In genomic region chr7:25122373-25122772, GRCh38 we compare ENCODE assay signal across 13 cellular contexts. TPM values are rescaled to one million over a fixed set of nuclear protein-coding genes. Genes with fewer than 3 reads are reported as not detected.
DNase-seq lines count a peak whose midpoint lies in the region; ATAC-seq and TF ChIP-seq lines count a peak whose summit lies in the region.
"Had no signal": no experiment of that assay in that cellular context is flagged by ENCODE, and none has a peak within 500 bp of the region (broad histone marks: within the 10 kb centered on the region; RNA-seq: fewer than 3 reads in every experiment).

No MANE protein-coding gene starts in this region.

- no peaks in the 10 kb centered on the region for H3K9me3 Mint-ChIP-seq in activated T-helper 1 cell treated with anti-CD3 and anti-CD28 coated beads, Interleukin-12 subunit alpha, Interleukin-12 subunit beta, Interleukin-2, Interleukin-4 antibody, amounts not matched to agents 30 ng/mL and 10 ng/mL and 1 ng/mL, durations not matched to agents 14 hours and 24 hours and 36 hours

- H3K27me3 ChIP-seq in prostate gland (replicated peaks; ENCODE audit: insufficient read depth), result no peaks in the 10 kb centered on the region
- H3K27me3 ChIP-seq: BLaER1, stomach had no signal

- H3K4me1 ChIP-seq in prostate gland (replicated peaks), result no peaks in the 10 kb centered on the region

- no peaks in the 10 kb centered on the region for H3K36me3 ChIP-seq in prostate gland

- H3K27ac ChIP-seq in prostate gland, result no peak overlapping the region
- H3K27ac ChIP-seq: BLaER1, stomach had no signal

- H3K4me3 ChIP-seq in AG04449 (ENCODE audit: low read depth, low read length), result no peak overlapping the region
- no peak overlapping the region for H3K4me3 ChIP-seq in foreskin fibroblast (ENCODE audit: low read depth in 1 of 2, low read length in 2 of 2)
- no peak overlapping the region for H3K4me3 ChIP-seq in prostate gland
- H3K4me3 ChIP-seq: BLaER1, stomach had no signal

- no peak for TF ChIP-seq POLR2A in prostate gland (IDR thresholded peaks at IDR 0.05)

- H3K27me3 Mint-ChIP-seq in activated T-helper 1 cell treated with anti-CD3 and anti-CD28 coated beads, Interleukin-12 subunit alpha, Interleukin-12 subunit beta, Interleukin-2, Interleukin-4 antibody, amounts not matched to agents 30 ng/mL and 10 ng/mL and 1 ng/mL, durations not matched to agents 14 hours and 24 hours and 36 hours (ENCODE audit: insufficient read depth), result no peaks in the 10 kb centered on the region

- DNase-seq in AG04449 (ENCODE audit: low read depth, low spot score), result peak; percentile 61
- DNase-seq in GM03348 (ENCODE audit: low spot score), result peak; percentile 35
- no peak for DNase-seq in activated T-helper 1 cell treated with anti-CD3 and anti-CD28 coated beads, Interleukin-12 subunit alpha, Interleukin-12 subunit beta, Interleukin-2, Interleukin-4 antibody, amounts not matched to agents 30 ng/mL and 10 ng/mL and 1 ng/mL, durations not matched to agents 14 hours and 24 hours and 36 hours (ENCODE audit: low spot score)
- DNase-seq in foreskin fibroblast, result peak; percentile 34 to 54
- DNase-seq in prostate gland (ENCODE audit: low spot score), result no peak
- DNase-seq in NCI-H187 (lab: John Stamatoyannopoulos, UW), result no peak
- DNase-seq in stimulated activated CD4-positive, alpha-beta T cell treated with anti-CD3 and anti-CD28 coated beads, Interleukin-12 subunit alpha, Interleukin-12 subunit beta, amount 100 ng/mL, for 4 hours, result no peak
- DNase-seq in left colon, result no peak
- DNase-seq: GDM1; NCI-H2029; stimulated activated CD4-positive, alpha-beta T cell treated with anti-CD3 and anti-CD28 coated beads, Interleukin-4, amount 100 ng/mL, for 24 hours; stomach had no signal

- H3K4me1 Mint-ChIP-seq in activated T-helper 1 cell treated with anti-CD3 and anti-CD28 coated beads, Interleukin-12 subunit alpha, Interleukin-12 subunit beta, Interleukin-2, Interleukin-4 antibody, amounts not matched to agents 30 ng/mL and 10 ng/mL and 1 ng/mL, durations not matched to agents 14 hours and 24 hours and 36 hours (ENCODE audit: low read depth), result peaks cover 39% of the 10 kb centered on the region

- no peaks in the 10 kb centered on the region for H3K9me3 ChIP-seq in prostate gland
- H3K9me3 ChIP-seq: BLaER1, stomach had no signal

- intact Hi-C loops in activated T-helper 1 cell treated with anti-CD3 and anti-CD28 coated beads, Interleukin-12 subunit alpha, Interleukin-12 subunit beta, Interleukin-2, Interleukin-4 antibody, amounts not matched to agents 30 ng/mL and 10 ng/mL and 1 ng/mL, durations not matched to agents 14 hours and 24 hours and 36 hours (cut with micrococcal nuclease), result loop anchor here (10.0 kb wide), 1 partner anchor 1588 kb away; the partner anchor contains the start of gene TRA2A
- intact Hi-C loops in prostate gland (cut with DNase I), result no loop called here
- intact Hi-C loops in left colon (cut with DNase I, micrococcal nuclease), result no loop called here

- POLR2A ChIA-PET in AG04449 (lab: Yijun Ruan, JAX), result no interaction called here

- ATAC-seq in left colon, result no peak

- no peak overlapping the region for H3K27ac Mint-ChIP-seq in activated T-helper 1 cell treated with anti-CD3 and anti-CD28 coated beads, Interleukin-12 subunit alpha, Interleukin-12 subunit beta, Interleukin-2, Interleukin-4 antibody, amounts not matched to agents 30 ng/mL and 10 ng/mL and 1 ng/mL, durations not matched to agents 14 hours and 24 hours and 36 hours

- peak overlapping the region; percentile 7 for H3K4me3 Mint-ChIP-seq in activated T-helper 1 cell treated with anti-CD3 and anti-CD28 coated beads, Interleukin-12 subunit alpha, Interleukin-12 subunit beta, Interleukin-2, Interleukin-4 antibody, amounts not matched to agents 30 ng/mL and 10 ng/mL and 1 ng/mL, durations not matched to agents 14 hours and 24 hours and 36 hours

- H3K36me3 Mint-ChIP-seq in activated T-helper 1 cell treated with anti-CD3 and anti-CD28 coated beads, Interleukin-12 subunit alpha, Interleukin-12 subunit beta, Interleukin-2, Interleukin-4 antibody, amounts not matched to agents 30 ng/mL and 10 ng/mL and 1 ng/mL, durations not matched to agents 14 hours and 24 hours and 36 hours (ENCODE audit: low read depth), result peaks cover 41% of the 10 kb centered on the region

- CTCF ChIA-PET in AG04449 (lab: Yijun Ruan, JAX), result interaction anchor here (2.0 kb wide), 1 partner anchor 24 kb away, joined by 11 read pairs; no protein-coding TSS in a partner anchor

- TF ChIP-seq CTCF in AG04449 (IDR thresholded peaks at IDR 0.05; ENCODE audit: insufficient read depth, low read length, missing control alignments) (no peak), foreskin fibroblast (IDR thresholded peaks at IDR 0.05; ENCODE audit: low read depth, low read length) (no peak), prostate gland (IDR thresholded peaks at IDR 0.05) (no peak)

RNA-seq across cellular contexts. Expression of gene CYCS, which starts 2.7 kb away (rescaled TPM):
- 280 TPM in 2 replicates for total RNA-seq in activated T-helper 1 cell treated with anti-CD3 and anti-CD28 coated beads, Interleukin-12 subunit alpha, Interleukin-12 subunit beta, Interleukin-2, Interleukin-4 antibody, amounts not matched to agents 30 ng/mL and 10 ng/mL and 1 ng/mL, durations not matched to agents 14 hours and 24 hours and 36 hours
- 10 to 100 TPM; 36.3 to 36.6 TPM for total RNA-seq in prostate gland
- 100 to 1,000 TPM; 337 to 391 TPM for total RNA-seq in left colon

Comparison
In these comparisons a context has a peak if more than half of its experiments do, and no peak if none do; other contexts are left out.
1. DNase-seq: peak in AG04449 (single experiment), GM03348 (single experiment) and foreskin fibroblast (2 of 2); none in activated T-helper 1 cell treated with anti-CD3 and anti-CD28 coated beads, Interleukin-12 subunit alpha, Interleukin-12 subunit beta, Interleukin-2, Interleukin-4 antibody, amounts not matched to agents 30 ng/mL and 10 ng/mL and 1 ng/mL, durations not matched to agents 14 hours and 24 hours and 36 hours (single experiment), prostate gland (single experiment), NCI-H187 (0 of 2), stimulated activated CD4-positive, alpha-beta T cell treated with anti-CD3 and anti-CD28 coated beads, Interleukin-12 subunit alpha, Interleukin-12 subunit beta, amount 100 ng/mL, for 4 hours (single experiment) and left colon (0 of 2).